In genomic region chr1:12166834-12167492, GRCh38 we compare ENCODE assay signal across 8 cellular contexts. TPM values are rescaled to one million over a fixed set of nuclear protein-coding genes. Genes with fewer than 3 reads are reported as not detected.
DNase-seq lines count a peak whose midpoint lies in the region; ATAC-seq lines count a peak whose summit lies in the region.

TNFRSF1B (plus strand) TSS chr1:12166991; CDS start chr1:12167092, 101 bp downstream.

- peaks cover 36% of the 10 kb centered on the region for H3K36me3 Mint-ChIP-seq in activated CD4-positive, alpha-beta memory T cell treated with anti-CD3 and anti-CD28 coated beads for 36 hours
- peaks cover 43% of the 10 kb centered on the region for H3K36me3 Mint-ChIP-seq in stimulated activated memory B cell treated with anti-CD40 and anti-IgM and Interleukin-4, amounts not matched to agents 10 μg/mL and 1 μg/mL and 100 μg/mL, for 72 hours

- H3K27ac Mint-ChIP-seq in activated CD4-positive, alpha-beta memory T cell treated with anti-CD3 and anti-CD28 coated beads for 36 hours = peak within 1 kb of the TSS; percentile 97
- H3K27ac Mint-ChIP-seq in stimulated activated memory B cell treated with anti-CD40 and anti-IgM and Interleukin-4, amounts not matched to agents 10 μg/mL and 1 μg/mL and 100 μg/mL, for 72 hours = peak within 1 kb of the TSS; percentile 93

- peak within 1 kb of the TSS; percentile 98 for H3K4me3 Mint-ChIP-seq in activated CD4-positive, alpha-beta memory T cell treated with anti-CD3 and anti-CD28 coated beads for 36 hours
- H3K4me3 Mint-ChIP-seq in stimulated activated memory B cell treated with anti-CD40 and anti-IgM and Interleukin-4, amounts not matched to agents 10 μg/mL and 1 μg/mL and 100 μg/mL, for 72 hours = peak within 1 kb of the TSS; percentile 98

- H3K27me3 Mint-ChIP-seq in activated CD4-positive, alpha-beta memory T cell treated with anti-CD3 and anti-CD28 coated beads for 36 hours = no peaks in the 10 kb centered on the region
- H3K27me3 Mint-ChIP-seq in stimulated activated memory B cell treated with anti-CD40 and anti-IgM and Interleukin-4, amounts not matched to agents 10 μg/mL and 1 μg/mL and 100 μg/mL, for 72 hours = no peaks in the 10 kb centered on the region

- peaks cover 6 to 52% (median 41%) of the 10 kb centered on the region in 11 experiments; a peak in 20 of 22 replicates for H4K20me1 ChIP-seq in BLaER1 treated with 17β-estradiol and CSF1 and Interleukin-3, amounts not matched to agents 10 nM and 100 nM

- peaks cover 4% of the 10 kb centered on the region for H3K9me3 Mint-ChIP-seq in activated CD4-positive, alpha-beta memory T cell treated with anti-CD3 and anti-CD28 coated beads for 36 hours
- H3K9me3 Mint-ChIP-seq in stimulated activated memory B cell treated with anti-CD40 and anti-IgM and Interleukin-4, amounts not matched to agents 10 μg/mL and 1 μg/mL and 100 μg/mL, for 72 hours = peaks cover 4% of the 10 kb centered on the region

- DNase-seq in LoVo (ENCODE audit: low spot score) (peak; percentile 64), mesenteric fat pad (ENCODE audit: low spot score) (no peak), NCI-H1092 treated with DMSO at 0.1 percent for 48 hours (lab: John Stamatoyannopoulos, UW) (no peak)
- DNase-seq in activated CD4-positive, alpha-beta memory T cell treated with anti-CD3 and anti-CD28 coated beads for 36 hours = peak; percentile 80
- DNase-seq in effector CD4-positive, alpha-beta T cell = peak; percentile 46

- ATAC-seq in GM19372 (IDR thresholded peaks at IDR 0.05; ENCODE audit: low read depth, unreplicated experiment) = peak; percentile 49
- ATAC-seq in stimulated activated memory B cell treated with anti-CD40 and anti-IgM and Interleukin-4, amounts not matched to agents 10 μg/mL and 1 μg/mL and 100 μg/mL, for 72 hours = peak; percentile 82

- POLR2A ChIA-PET in activated CD4-positive, alpha-beta memory T cell treated with anti-CD3 and anti-CD28 coated beads for 36 hours (lab: Charles Lee) = interaction anchor here (0.5 to 3.3 kb wide), 5 partner anchors 7 to 41 kb away, joined by 3 to 24 read pairs (median 4); no protein-coding TSS in a partner anchor

- CTCF ChIA-PET in activated CD4-positive, alpha-beta memory T cell treated with anti-CD3 and anti-CD28 coated beads for 36 hours (lab: Charles Lee) = interaction anchor here (1.0 to 1.4 kb wide), 2 partner anchors 10 to 42 kb away, joined by 3 to 9 read pairs; no protein-coding TSS in a partner anchor

- peak within 1 kb of the TSS; percentile 55 to 100 (median 84) for H3K4me3 ChIP-seq in BLaER1 treated with 17β-estradiol and CSF1 and Interleukin-3, amounts not matched to agents 10 nM and 100 nM

- peak within 1 kb of the TSS; percentile 81 to 99 (median 88) for H3K9ac ChIP-seq in BLaER1 treated with 17β-estradiol and CSF1 and Interleukin-3, amounts not matched to agents 10 nM and 100 nM

- intact Hi-C loops in activated CD4-positive, alpha-beta memory T cell treated with anti-CD3 and anti-CD28 coated beads for 36 hours (cut with micrococcal nuclease) = no loop called here

- peak within 1 kb of the TSS; percentile 96 to 100 (median 99) for H3K4me2 ChIP-seq in BLaER1 treated with 17β-estradiol and CSF1 and Interleukin-3, amounts not matched to agents 10 nM and 100 nM

- peaks cover 0 to 50% (median 0%) of the 10 kb centered on the region in 11 experiments; a peak in 10 of 22 replicates for H3K36me3 ChIP-seq in BLaER1 treated with 17β-estradiol and CSF1 and Interleukin-3, amounts not matched to agents 10 nM and 100 nM

- peaks cover 73 to 99% (median 85%) of the 10 kb centered on the region in 10 experiments for H3K4me1 ChIP-seq in BLaER1 treated with 17β-estradiol and CSF1 and Interleukin-3, amounts not matched to agents 10 nM and 100 nM

- H3K27me3 ChIP-seq in BLaER1 treated with 17β-estradiol and CSF1 and Interleukin-3, amounts not matched to agents 10 nM and 100 nM = no peaks in the 10 kb centered on the region

- H3K9me3 ChIP-seq in BLaER1 treated with 17β-estradiol and CSF1 and Interleukin-3, amounts not matched to agents 10 nM and 100 nM (replicated peaks in 1 of 11) = no peaks in the 10 kb centered on the region; a peak in 1 of 22 replicates

- H3K4me1 Mint-ChIP-seq in activated CD4-positive, alpha-beta memory T cell treated with anti-CD3 and anti-CD28 coated beads for 36 hours (ENCODE audit: low read depth) = peaks cover 66% of the 10 kb centered on the region
- H3K4me1 Mint-ChIP-seq in stimulated activated memory B cell treated with anti-CD40 and anti-IgM and Interleukin-4, amounts not matched to agents 10 μg/mL and 1 μg/mL and 100 μg/mL, for 72 hours = peaks cover 89% of the 10 kb centered on the region

- peak within 1 kb of the TSS; percentile 78 to 94 (median 90) for H3K27ac ChIP-seq in BLaER1 treated with 17β-estradiol and CSF1 and Interleukin-3, amounts not matched to agents 10 nM and 100 nM

RNA-seq across cellular contexts. Expression of gene TNFRSF1B, which starts in this region (rescaled TPM):
- total RNA-seq in activated CD4-positive, alpha-beta memory T cell treated with anti-CD3 and anti-CD28 coated beads for 36 hours = 100 to 1,000 TPM; 201 to 211 TPM
- 95.6 TPM for total RNA-seq in mesenteric fat pad

Comparison
In these comparisons a context has a peak if more than half of its experiments do, and no peak if none do; other contexts are left out.
1. DNase-seq: peak in LoVo (single experiment), activated CD4-positive, alpha-beta memory T cell treated with anti-CD3 and anti-CD28 coated beads for 36 hours (single experiment) and effector CD4-positive, alpha-beta T cell (single experiment); none in mesenteric fat pad (single experiment) and NCI-H1092 treated with DMSO at 0.1 percent for 48 hours (single experiment).